In genomic region chr17:13107726-13108235, GRCh38 we compare ENCODE assay signal across 28 cellular contexts.
"Had no signal": no experiment of that assay in that cellular context is flagged by ENCODE, and none has a peak within 500 bp of the region (broad histone marks: within the 10 kb centered on the region; RNA-seq: fewer than 3 reads in every experiment).

No MANE protein-coding gene starts in this region.

- H3K4me3 ChIP-seq: coronary artery, esophagus squamous epithelium, gastroesophageal sphincter, heart left ventricle, hepatocyte, left lung, mucosa of descending colon, neural progenitor cell, ovary, psoas muscle, sigmoid colon, skin epidermis, spleen, thoracic aorta, tibial nerve, upper lobe of right lung, uterus had no signal

- H3K27me3 ChIP-seq: hepatocyte, left lung, neural progenitor cell, ovary, tibial nerve, uterus had no signal

- H3K79me2 ChIP-seq: hepatocyte had no signal

- H3K4me1 ChIP-seq: esophagus squamous epithelium, gastroesophageal sphincter, heart left ventricle, left lung, psoas muscle, sigmoid colon, spleen, tibial nerve, upper lobe of right lung, uterus had no signal

- H3K27ac ChIP-seq: coronary artery, esophagus squamous epithelium, gastroesophageal sphincter, heart left ventricle, hepatocyte, left lung, neural progenitor cell, ovary, psoas muscle, sigmoid colon, skin epidermis, spleen, thoracic aorta, tibial nerve, upper lobe of right lung, uterus had no signal

- H3K9me3 ChIP-seq: esophagus squamous epithelium, gastroesophageal sphincter, heart left ventricle, mucosa of descending colon, ovary, psoas muscle, sigmoid colon, thoracic aorta, tibial nerve, upper lobe of right lung, uterus had no signal

- H3K4me2 ChIP-seq: hepatocyte, neural progenitor cell had no signal

- H3K9ac ChIP-seq: neural progenitor cell had no signal

- DNase-seq: dermis blood vessel endothelial cell; effector memory CD8-positive, alpha-beta T cell; erythroblast; esophagus squamous epithelium; foreskin fibroblast; heart left ventricle; left cardiac atrium; left lung; mesenchymal stem cell; mucosa of descending colon; naive thymus-derived CD4-positive, alpha-beta T cell; ovary; posterior cingulate gyrus; psoas muscle; right cardiac atrium; sigmoid colon; spleen; stimulated activated CD4-positive, alpha-beta T cell treated with anti-CD3 and anti-CD28 coated beads, Interleukin-4, amount 100 ng/mL, for 4 hours; upper lobe of right lung; uterus had no signal

- H2AFZ ChIP-seq: hepatocyte, neural progenitor cell had no signal

- H3K36me3 ChIP-seq: esophagus squamous epithelium, gastroesophageal sphincter, heart left ventricle, left lung, neural progenitor cell, ovary, sigmoid colon, spleen, thoracic aorta, tibial nerve, upper lobe of right lung, uterus had no signal

- FAIRE-seq: endometrium had no signal
